In the genomic region with DNA sequence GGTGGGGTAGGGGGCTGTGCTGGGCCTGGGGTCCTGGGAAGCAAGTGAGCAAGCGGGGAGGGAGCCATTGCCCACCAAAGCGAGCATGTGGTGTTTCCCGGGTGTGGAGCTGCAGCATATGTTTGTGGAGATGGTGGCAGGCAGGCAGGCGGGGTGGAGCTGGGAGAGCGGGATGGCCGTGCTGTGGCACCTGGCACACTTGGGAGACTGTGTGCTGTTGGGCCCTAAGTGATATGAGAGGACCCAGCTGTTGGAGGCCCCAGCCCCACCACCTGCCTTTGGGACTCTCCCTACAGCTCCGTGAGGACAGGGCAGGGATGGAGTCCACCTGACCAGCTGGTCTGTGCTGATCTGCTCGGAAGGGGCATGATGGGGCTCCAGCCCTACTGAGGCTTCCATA, we compare ENCODE assay signal across 23 cellular contexts. TPM values are rescaled to one million over a fixed set of nuclear protein-coding genes. Genes with fewer than 3 reads are reported as not detected.
DNase-seq lines count a peak whose midpoint lies in the region; ATAC-seq, FAIRE-seq and TF ChIP-seq lines count a peak whose summit lies in the region.
"Had no signal": no experiment of that assay in that cellular context is flagged by ENCODE, and none has a peak within 500 bp of the region (broad histone marks: within the 10 kb centered on the region; RNA-seq: fewer than 3 reads in every experiment).

No MANE protein-coding gene starts in this region.

- no peaks in the 10 kb centered on the region for H3K36me3 ChIP-seq in HepG2 (replicated peaks in 1 of 2; ENCODE audit: control insufficient read depth in 1 of 2, insufficient read depth in 2 of 2, low read length in 2 of 2)
- no peaks in the 10 kb centered on the region for H3K36me3 ChIP-seq in right lobe of liver
- no peaks in the 10 kb centered on the region for H3K36me3 ChIP-seq in brain microvascular endothelial cell (replicated peaks)
- H3K36me3 ChIP-seq: heart left ventricle, transverse colon had no signal

- CTCF ChIA-PET in HepG2 (lab: Yijun Ruan, JAX; ENCODE audit: low intra/inter-chr PET ratio, low total read pairs): no interaction called here

- H3K27me3 ChIP-seq in HepG2 (ENCODE audit: control insufficient read depth in 1 of 2, insufficient read depth in 2 of 2, low read length in 2 of 2) (no peaks in the 10 kb centered on the region), right lobe of liver (no peaks in the 10 kb centered on the region), brain microvascular endothelial cell (replicated peaks) (no peaks in the 10 kb centered on the region)
- H3K27me3 ChIP-seq: heart left ventricle, transverse colon had no signal

- POLR2A ChIA-PET in HepG2 (lab: Yijun Ruan, JAX): interaction anchor here (1.9 to 5.4 kb wide), 3 partner anchors 12 to 23 kb away, joined by 7 to 113 read pairs (median 36); a partner anchor contains a TSS

- intact Hi-C loops in HepG2 (cut with micrococcal nuclease; ENCODE audit: unreplicated experiment) (no loop called here), right lobe of liver (cut with DNase I) (no loop called here)

- 81% methylated on average over 6 of the region's 8 CpGs for WGBS in HepG2 (ENCODE audit: low lambda C conversion rate)
- 88% methylated on average over 5 of the region's 8 CpGs for WGBS in right lobe of liver (ENCODE audit: insufficient coverage, low coverage, low lambda C conversion rate, missing lambda C conversion rate)

- H2AFZ ChIP-seq in HepG2 (ENCODE audit: low read length): no peak overlapping the region
- H2AFZ ChIP-seq: GM23338 had no signal

- H3K27ac ChIP-seq in HepG2 (ENCODE audit: extremely low read length, insufficient read depth, low read length) (no peak overlapping the region), right lobe of liver (no peak overlapping the region), brain microvascular endothelial cell (peak overlapping the region; percentile 26)
- H3K27ac ChIP-seq: coronary artery, transverse colon had no signal

- no peak for TF ChIP-seq EP300 in HepG2 (IDR thresholded peaks at IDR 0.05; ENCODE audit: low read depth in 2 of 2, low read length in 2 of 2)
- no peak for TF ChIP-seq EP300 in HepG2 (CRISPR knock-in tag; IDR thresholded peaks at IDR 0.05; ENCODE audit: borderline replicate concordance)

- no peak for TF ChIP-seq POLR2A in HepG2 (IDR thresholded peaks at IDR 0.05; ENCODE audit: insufficient read depth in 1 of 2, low read depth in 2 of 2, low read length in 2 of 2)
- no peak for TF ChIP-seq POLR2A in right lobe of liver (IDR thresholded peaks at IDR 0.05)

- TF ChIP-seq CTCF in HepG2 (CRISPR knock-in tag; IDR thresholded peaks at IDR 0.05) (no peak), right lobe of liver (IDR thresholded peaks at IDR 0.05) (no peak), brain microvascular endothelial cell (IDR thresholded peaks at IDR 0.05; ENCODE audit: low read depth, low read length, missing control alignments) (no peak), neural crest cell (conservative IDR thresholded peaks at IDR 0.05) (no peak)

- peaks cover 5% of the 10 kb centered on the region for H3K27me3 Mint-ChIP-seq in neural crest cell (ENCODE audit: low read depth)
- H3K27me3 Mint-ChIP-seq: activated CD4-positive, alpha-beta memory T cell treated with anti-CD3 and anti-CD28 coated beads for 36 hours; activated naive CD4-positive, alpha-beta T cell treated with anti-CD3 and anti-CD28 coated beads, Interleukin-2, amount 10 ng/mL, durations not matched to agents 7 days and 5 days had no signal

- no peak for FAIRE-seq in HepG2 (lab: Jason Lieb, UNC)
- FAIRE-seq: bronchial epithelial cell, RCC 7860 had no signal

- H3K27ac Mint-ChIP-seq in neural crest cell (ENCODE audit: unreplicated experiment): peak overlapping the region; percentile 19
- H3K27ac Mint-ChIP-seq: activated CD4-positive, alpha-beta memory T cell treated with anti-CD3 and anti-CD28 coated beads for 36 hours; activated naive CD4-positive, alpha-beta T cell treated with anti-CD3 and anti-CD28 coated beads, Interleukin-2, amount 10 ng/mL, durations not matched to agents 7 days and 5 days; GM23338 had no signal

- 0 out of 2 replicates have a peak, but pooled peaks cover 3% of the 10 kb centered on the region for H4K20me1 ChIP-seq in HepG2 (ENCODE audit: insufficient read depth, low read length)

- no peak overlapping the region for H3K9ac ChIP-seq in HepG2 (ENCODE audit: insufficient read depth, low read depth, low read length)

- H3K4me2 ChIP-seq in HepG2 (ENCODE audit: low read depth, low read length): no peak overlapping the region

- DNase-seq in HepG2 (ENCODE audit: low spot score) (no peak), right lobe of liver (no peak), brain microvascular endothelial cell (no peak), neural crest cell (ENCODE audit: low read depth, low spot score) (no peak), mesenteric fat pad (ENCODE audit: low spot score) (no peak), NCI-H1092 (lab: John Stamatoyannopoulos, UW) (no peak)
- DNase-seq: activated CD4-positive, alpha-beta memory T cell treated with anti-CD3 and anti-CD28 coated beads for 36 hours; activated CD8-positive, alpha-beta memory T cell treated with anti-CD3 and anti-CD28 coated beads, Interleukin-2, amount 50 U/mL, for 4 hours; activated naive CD4-positive, alpha-beta T cell treated with anti-CD3 and anti-CD28 coated beads, Interleukin-2, amount 10 ng/mL, durations not matched to agents 7 days and 5 days; C1 segment of cervical spinal cord; effector memory CD4-positive, alpha-beta T cell; Karpas-422; NCI-H146; NCI-H526 treated with DMSO at 0.1 percent for 48 hours; occipital lobe; transverse colon had no signal

- no peaks in the 10 kb centered on the region for H3K36me3 Mint-ChIP-seq in neural crest cell (ENCODE audit: low read depth)
- H3K36me3 Mint-ChIP-seq: activated CD4-positive, alpha-beta memory T cell treated with anti-CD3 and anti-CD28 coated beads for 36 hours had no signal

- in situ Hi-C loops in HepG2 (cut with HindIII; ENCODE audit: extremely low pct_ligation_motif_present, low pct_unique_long_range_greater_than_20kb) (no loop called here), brain microvascular endothelial cell (cut with HindIII; ENCODE audit: low pct_ligation_motif_present, low sequenced_read_pairs) (no loop called here)

- H3K9me3 Mint-ChIP-seq in neural crest cell: no peaks in the 10 kb centered on the region
- H3K9me3 Mint-ChIP-seq: activated CD4-positive, alpha-beta memory T cell treated with anti-CD3 and anti-CD28 coated beads for 36 hours; activated naive CD4-positive, alpha-beta T cell treated with anti-CD3 and anti-CD28 coated beads, Interleukin-2, amount 10 ng/mL, durations not matched to agents 7 days and 5 days; GM23338 had no signal

- H3K4me3 ChIP-seq in HepG2 (replicated peaks in 1 of 3; ENCODE audit: insufficient read depth in 1 of 3, low read depth in 2 of 3, low read length in 3 of 3) (no peak overlapping the region), right lobe of liver (no peak overlapping the region), brain microvascular endothelial cell (ENCODE audit: low read depth, low read length) (no peak overlapping the region)
- H3K4me3 ChIP-seq: coronary artery, GM23338, heart left ventricle, lung, transverse colon had no signal

- no peaks in the 10 kb centered on the region for H3K79me2 ChIP-seq in HepG2 (ENCODE audit: insufficient read depth, low read length)

- TF ChIP-seq RAD21 in HepG2 (CRISPR knock-in tag; IDR thresholded peaks at IDR 0.05): no peak

- no TSS peak for BruUV-seq in HepG2 (replicated peaks; lab: Mats Ljungman, UMichigan)

- H3K4me1 Mint-ChIP-seq in neural crest cell: peaks cover 47% of the 10 kb centered on the region
- H3K4me1 Mint-ChIP-seq: activated naive CD4-positive, alpha-beta T cell treated with anti-CD3 and anti-CD28 coated beads, Interleukin-2, amount 10 ng/mL, durations not matched to agents 7 days and 5 days had no signal

- H3K4me3 Mint-ChIP-seq in neural crest cell: no peak overlapping the region
- H3K4me3 Mint-ChIP-seq: activated CD4-positive, alpha-beta memory T cell treated with anti-CD3 and anti-CD28 coated beads for 36 hours; activated naive CD4-positive, alpha-beta T cell treated with anti-CD3 and anti-CD28 coated beads, Interleukin-2, amount 10 ng/mL, durations not matched to agents 7 days and 5 days had no signal

- no peak for ATAC-seq in HepG2
- ATAC-seq in right lobe of liver: no peak
- no peak for ATAC-seq in GM21737 (IDR thresholded peaks at IDR 0.05; ENCODE audit: unreplicated experiment)
- ATAC-seq: GM23338 had no signal

- no peaks in the 10 kb centered on the region for H3K9me3 ChIP-seq in HepG2 (ENCODE audit: low read length)
- H3K9me3 ChIP-seq in right lobe of liver: no peaks in the 10 kb centered on the region
- H3K9me3 ChIP-seq: heart left ventricle, transverse colon had no signal

- peaks cover 63% of the 10 kb centered on the region for H3K4me1 ChIP-seq in HepG2 (ENCODE audit: insufficient read depth, low read length)
- H3K4me1 ChIP-seq in right lobe of liver: peaks cover 0 to 3% (median 0%) of the 10 kb centered on the region in 4 donors

RNA-seq across cellular contexts. Expression of a gene that starts 13.4 kb away (rescaled TPM):
- total RNA-seq in HepG2 (2016; rRNA removed; fragmentation: Illumina TruSeq; extraction: Trizol) (91.7 and 126 TPM in 2 replicates), right lobe of liver (100 to 1,000 TPM in 4 of 6 experiments, 10 to 100 TPM in 2; 75.1 to 320 (median 178) TPM), neural crest cell (6.1 and 9.7 TPM in 2 replicates), mesenteric fat pad (14.1 TPM)
- total RNA-seq in HepG2 (2016; cell fraction: cytosol; rRNA removed; fragmentation: Illumina TruSeq; extraction: Trizol; ENCODE audit: low read depth): 33.8 and 34.0 TPM in 2 replicates
- 89.0 and 132 TPM in 2 replicates for total RNA-seq in HepG2 (2016; cell fraction: insoluble cytoplasmic fraction; rRNA removed; fragmentation: Illumina TruSeq; extraction: Trizol)
- 68.4 and 70.3 TPM in 2 replicates for total RNA-seq in HepG2 (2016; cell fraction: membrane; rRNA removed; fragmentation: Illumina TruSeq; extraction: Trizol)
- 155 and 170 TPM in 2 replicates for total RNA-seq in HepG2 (2016; cell fraction: nucleus; rRNA removed; fragmentation: Illumina TruSeq; extraction: Trizol)
- 70.0 and 102 TPM in 2 replicates for polyA plus RNA-seq in HepG2 (2011; rRNA removed)
- polyA plus RNA-seq in HepG2 (2011; cell fraction: cytosol; rRNA removed): 57.2 and 86.0 TPM in 2 replicates
- 489 and 498 TPM in 2 replicates for polyA plus RNA-seq in HepG2 (2011; cell fraction: nucleus; rRNA removed)
- polyA plus RNA-seq in HepG2 (2012): 41.5 and 43.2 TPM in 2 replicates
- polyA plus RNA-seq in HepG2 (2016; cell fraction: cytosol; fragmentation: Illumina TruSeq; extraction: Trizol; ENCODE audit: low read depth): 21.7 and 24.0 TPM in 2 replicates
- 64.0 and 68.6 TPM in 2 replicates for polyA plus RNA-seq in HepG2 (2016; cell fraction: insoluble cytoplasmic fraction; fragmentation: Illumina TruSeq; extraction: Trizol; ENCODE audit: low read depth)
- polyA plus RNA-seq in HepG2 (2016; cell fraction: membrane; fragmentation: Illumina TruSeq; extraction: Trizol; ENCODE audit: low read depth): 44.9 and 46.0 TPM in 2 replicates
- 216 and 226 TPM in 2 replicates for polyA plus RNA-seq in HepG2 (2016; cell fraction: nucleus; fragmentation: Illumina TruSeq; extraction: Trizol; ENCODE audit: insufficient read depth, low read depth)
- polyA minus RNA-seq in HepG2 (2011; rRNA and poly(A)+ RNA removed; ENCODE audit: low replicate concordance): 13.9 and 184 TPM in 2 replicates
- polyA minus RNA-seq in HepG2 (2011; cell fraction: cytosol; rRNA and poly(A)+ RNA removed): 18.4 and 23.4 TPM in 2 replicates
- polyA minus RNA-seq in HepG2 (2011; cell fraction: nucleus; rRNA and poly(A)+ RNA removed): 164 and 185 TPM in 2 replicates

RNA-seq across cellular contexts. Expression of a gene that starts 15.1 kb away (rescaled TPM):
- total RNA-seq in HepG2 (2016; rRNA removed; fragmentation: Illumina TruSeq; extraction: Trizol) (0.42 and 0.64 TPM in 2 replicates), right lobe of liver (10 to 100 TPM in 2 of 6 experiments, 1 to 10 TPM in 4; 1.6 to 11.2 (median 8.1) TPM), neural crest cell (2.4 and 3.2 TPM in 2 replicates), mesenteric fat pad (9.9 TPM)
- total RNA-seq in HepG2 (2016; cell fraction: cytosol; rRNA removed; fragmentation: Illumina TruSeq; extraction: Trizol; ENCODE audit: low read depth): under 0.01 and 0.35 TPM in 2 replicates
- total RNA-seq in HepG2 (2016; cell fraction: insoluble cytoplasmic fraction; rRNA removed; fragmentation: Illumina TruSeq; extraction: Trizol): 0.18 and 0.74 TPM in 2 replicates
- 0.07 and 0.22 TPM in 2 replicates for total RNA-seq in HepG2 (2016; cell fraction: membrane; rRNA removed; fragmentation: Illumina TruSeq; extraction: Trizol)
- total RNA-seq in HepG2 (2016; cell fraction: nucleus; rRNA removed; fragmentation: Illumina TruSeq; extraction: Trizol): 1.7 and 2.1 TPM in 2 replicates
- polyA plus RNA-seq in HepG2 (2011; rRNA removed): 3.5 and 4.8 TPM in 2 replicates
- 0.85 and 1.5 TPM in 2 replicates for polyA plus RNA-seq in HepG2 (2011; cell fraction: cytosol; rRNA removed)
- polyA plus RNA-seq in HepG2 (2011; cell fraction: nucleus; rRNA removed): 32.0 and 33.0 TPM in 2 replicates
- 2.0 and 3.0 TPM in 2 replicates for polyA plus RNA-seq in HepG2 (2012)
- 0.07 TPM in 1 of 2 replicates, not detected in the other for polyA plus RNA-seq in HepG2 (2016; cell fraction: cytosol; fragmentation: Illumina TruSeq; extraction: Trizol; ENCODE audit: low read depth)
- 0.13 and 0.34 TPM in 2 replicates for polyA plus RNA-seq in HepG2 (2016; cell fraction: insoluble cytoplasmic fraction; fragmentation: Illumina TruSeq; extraction: Trizol; ENCODE audit: low read depth)
- polyA plus RNA-seq in HepG2 (2016; cell fraction: membrane; fragmentation: Illumina TruSeq; extraction: Trizol; ENCODE audit: low read depth): 0.09 and 0.14 TPM in 2 replicates
- 1.9 and 2.5 TPM in 2 replicates for polyA plus RNA-seq in HepG2 (2016; cell fraction: nucleus; fragmentation: Illumina TruSeq; extraction: Trizol; ENCODE audit: insufficient read depth, low read depth)
- polyA minus RNA-seq in HepG2 (2011; rRNA and poly(A)+ RNA removed; ENCODE audit: low replicate concordance): 8.3 and 11.0 TPM in 2 replicates
- 0.35 and 0.99 TPM in 2 replicates for polyA minus RNA-seq in HepG2 (2011; cell fraction: cytosol; rRNA and poly(A)+ RNA removed)
- 12.2 and 14.8 TPM in 2 replicates for polyA minus RNA-seq in HepG2 (2011; cell fraction: nucleus; rRNA and poly(A)+ RNA removed)

RNA-seq across cellular contexts. Expression of a gene that starts 22.6 kb away (rescaled TPM):
- total RNA-seq in HepG2 (2016; rRNA removed; fragmentation: Illumina TruSeq; extraction: Trizol): 59.5 and 62.0 TPM in 2 replicates
- 6.3 and 6.7 TPM in 2 replicates for total RNA-seq in HepG2 (2016; cell fraction: cytosol; rRNA removed; fragmentation: Illumina TruSeq; extraction: Trizol; ENCODE audit: low read depth)
- total RNA-seq in HepG2 (2016; cell fraction: insoluble cytoplasmic fraction; rRNA removed; fragmentation: Illumina TruSeq; extraction: Trizol): 58.9 and 60.5 TPM in 2 replicates
- 27.7 and 28.8 TPM in 2 replicates for total RNA-seq in HepG2 (2016; cell fraction: membrane; rRNA removed; fragmentation: Illumina TruSeq; extraction: Trizol)
- 32.4 and 32.6 TPM in 2 replicates for total RNA-seq in HepG2 (2016; cell fraction: nucleus; rRNA removed; fragmentation: Illumina TruSeq; extraction: Trizol)
- polyA plus RNA-seq in HepG2 (2011; rRNA removed): 39.1 and 41.9 TPM in 2 replicates
- 23.5 and 37.7 TPM in 2 replicates for polyA plus RNA-seq in HepG2 (2011; cell fraction: cytosol; rRNA removed)
- 10.7 and 14.5 TPM in 2 replicates for polyA plus RNA-seq in HepG2 (2011; cell fraction: nucleus; rRNA removed)
- 48.3 and 52.2 TPM in 2 replicates for polyA plus RNA-seq in HepG2 (2012)
- 3.6 and 4.2 TPM in 2 replicates for polyA plus RNA-seq in HepG2 (2016; cell fraction: cytosol; fragmentation: Illumina TruSeq; extraction: Trizol; ENCODE audit: low read depth)
- polyA plus RNA-seq in HepG2 (2016; cell fraction: insoluble cytoplasmic fraction; fragmentation: Illumina TruSeq; extraction: Trizol; ENCODE audit: low read depth): 60.6 and 66.1 TPM in 2 replicates
- polyA plus RNA-seq in HepG2 (2016; cell fraction: membrane; fragmentation: Illumina TruSeq; extraction: Trizol; ENCODE audit: low read depth): 13.9 and 15.0 TPM in 2 replicates
- polyA plus RNA-seq in HepG2 (2016; cell fraction: nucleus; fragmentation: Illumina TruSeq; extraction: Trizol; ENCODE audit: insufficient read depth, low read depth): 38.8 and 40.8 TPM in 2 replicates
- polyA minus RNA-seq in HepG2 (2011; rRNA and poly(A)+ RNA removed; ENCODE audit: low replicate concordance): 52.7 and 77.7 TPM in 2 replicates
- 29.3 and 33.9 TPM in 2 replicates for polyA minus RNA-seq in HepG2 (2011; cell fraction: cytosol; rRNA and poly(A)+ RNA removed)
- 28.7 and 33.2 TPM in 2 replicates for polyA minus RNA-seq in HepG2 (2011; cell fraction: nucleus; rRNA and poly(A)+ RNA removed)
- total RNA-seq in right lobe of liver: 10 to 100 TPM; 14.1 to 25.2 (median 20.7) TPM
- 114 and 119 TPM in 2 replicates for total RNA-seq in neural crest cell
- 52.7 TPM for total RNA-seq in mesenteric fat pad

RNA-seq across cellular contexts. Expression of a gene that starts 55.5 kb away (rescaled TPM):
- total RNA-seq in HepG2 (2016; rRNA removed; fragmentation: Illumina TruSeq; extraction: Trizol) (1.5 and 2.5 TPM in 2 replicates), right lobe of liver (1 to 10 TPM; 2.8 to 7.1 (median 4.5) TPM), neural crest cell (4.3 and 4.4 TPM in 2 replicates), mesenteric fat pad (26.8 TPM)
- 0.91 and 1.1 TPM in 2 replicates for total RNA-seq in HepG2 (2016; cell fraction: cytosol; rRNA removed; fragmentation: Illumina TruSeq; extraction: Trizol; ENCODE audit: low read depth)
- total RNA-seq in HepG2 (2016; cell fraction: insoluble cytoplasmic fraction; rRNA removed; fragmentation: Illumina TruSeq; extraction: Trizol): 2.2 and 2.4 TPM in 2 replicates
- total RNA-seq in HepG2 (2016; cell fraction: membrane; rRNA removed; fragmentation: Illumina TruSeq; extraction: Trizol): 2.7 and 3.5 TPM in 2 replicates
- 2.0 and 2.1 TPM in 2 replicates for total RNA-seq in HepG2 (2016; cell fraction: nucleus; rRNA removed; fragmentation: Illumina TruSeq; extraction: Trizol)
- polyA plus RNA-seq in HepG2 (2011; rRNA removed): 5.9 and 6.9 TPM in 2 replicates
- 4.4 and 5.2 TPM in 2 replicates for polyA plus RNA-seq in HepG2 (2011; cell fraction: cytosol; rRNA removed)
- 20.6 and 21.3 TPM in 2 replicates for polyA plus RNA-seq in HepG2 (2011; cell fraction: nucleus; rRNA removed)
- 4.0 and 4.5 TPM in 2 replicates for polyA plus RNA-seq in HepG2 (2012)
- 0.99 and 1.1 TPM in 2 replicates for polyA plus RNA-seq in HepG2 (2016; cell fraction: cytosol; fragmentation: Illumina TruSeq; extraction: Trizol; ENCODE audit: low read depth)
- polyA plus RNA-seq in HepG2 (2016; cell fraction: insoluble cytoplasmic fraction; fragmentation: Illumina TruSeq; extraction: Trizol; ENCODE audit: low read depth): 2.0 and 2.3 TPM in 2 replicates
- polyA plus RNA-seq in HepG2 (2016; cell fraction: membrane; fragmentation: Illumina TruSeq; extraction: Trizol; ENCODE audit: low read depth): 2.3 and 2.5 TPM in 2 replicates
- 3.6 and 4.3 TPM in 2 replicates for polyA plus RNA-seq in HepG2 (2016; cell fraction: nucleus; fragmentation: Illumina TruSeq; extraction: Trizol; ENCODE audit: insufficient read depth, low read depth)
- polyA minus RNA-seq in HepG2 (2011; rRNA and poly(A)+ RNA removed; ENCODE audit: low replicate concordance): 8.9 and 14.9 TPM in 2 replicates
- polyA minus RNA-seq in HepG2 (2011; cell fraction: cytosol; rRNA and poly(A)+ RNA removed): 1.5 and 1.9 TPM in 2 replicates
- 2.7 and 3.7 TPM in 2 replicates for polyA minus RNA-seq in HepG2 (2011; cell fraction: nucleus; rRNA and poly(A)+ RNA removed)
